ENCODE assay signal across 32 cellular contexts in the genomic region with DNA sequence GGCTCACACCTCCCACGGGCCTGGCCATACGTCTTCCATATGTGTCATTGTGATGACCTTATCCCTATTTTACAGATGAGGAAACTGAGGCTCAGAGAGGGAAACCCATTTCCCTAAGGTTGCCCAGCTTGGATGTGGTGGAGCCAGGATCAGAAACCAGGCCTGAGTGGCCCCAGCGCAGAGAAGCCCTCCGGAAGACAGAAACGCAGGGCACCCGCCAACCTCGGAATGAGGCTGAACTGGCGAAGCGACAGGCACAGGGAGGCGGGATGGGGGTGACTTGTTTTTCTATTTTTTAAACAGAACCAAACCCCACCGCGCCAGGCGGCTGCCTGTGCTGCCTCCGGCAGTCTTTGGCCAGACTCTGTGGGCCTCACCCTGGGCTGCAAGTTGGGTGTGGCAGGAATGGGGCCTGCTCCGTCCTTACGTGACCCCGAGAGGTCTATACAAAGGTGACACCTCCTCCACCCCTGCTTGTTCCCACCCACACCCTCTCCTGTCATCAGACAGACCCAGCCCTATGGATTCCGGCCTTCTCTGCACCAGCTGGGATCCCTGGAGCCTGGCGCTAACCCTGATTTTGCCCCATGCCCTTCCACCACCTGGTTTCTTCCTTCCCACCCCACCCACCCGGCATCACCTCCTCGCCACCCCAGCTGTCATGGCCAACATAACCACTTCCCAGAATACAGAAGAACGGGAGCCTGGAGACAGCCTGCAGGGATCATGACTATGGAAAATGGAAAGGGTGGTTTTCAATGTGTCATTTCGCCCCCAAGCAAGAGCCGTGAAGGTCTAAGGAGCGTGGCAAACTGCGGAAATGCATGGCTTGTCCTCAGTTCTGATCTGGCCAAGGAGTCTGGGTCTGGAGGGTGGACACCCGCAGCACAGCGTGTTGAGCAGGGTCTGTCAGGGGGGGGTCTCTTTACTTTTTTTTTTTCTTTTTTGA. TPM values are rescaled to one million over a fixed set of nuclear protein-coding genes. Genes with fewer than 3 reads are reported as not detected.
DNase-seq lines count a peak whose midpoint lies in the region; ATAC-seq, FAIRE-seq and TF ChIP-seq lines count a peak whose summit lies in the region.
"Had no signal": no experiment of that assay in that cellular context is flagged by ENCODE, and none has a peak within 500 bp of the region (broad histone marks: within the 10 kb centered on the region; RNA-seq: fewer than 3 reads in every experiment).

No MANE protein-coding gene starts in this region.

- no peak for TF ChIP-seq CTCF in glutamatergic neuron (IDR thresholded peaks at IDR 0.05; ENCODE audit: partially characterized antibody, unreplicated experiment)

- no peaks in the 10 kb centered on the region for H3K9me3 ChIP-seq in small intestine (ENCODE audit: control insufficient read depth, low read depth)
- H3K9me3 ChIP-seq: ascending aorta, BLaER1, left lung, upper lobe of right lung had no signal

- DNase-seq in left ventricle myocardium superior (no peak), left cardiac atrium (no peak), NCI-H2171 (lab: John Stamatoyannopoulos, UW) (peak; percentile 36), glutamatergic neuron (no peak), small intestine (peak; percentile 36), amygdala (lab: John Stamatoyannopoulos, UW) (no peak), NAMALWA (ENCODE audit: low spot score) (no peak), immature natural killer cell (no peak)
- DNase-seq: ACHN; activated CD4-positive, alpha-beta T cell treated with anti-CD3 and anti-CD28 coated beads for 1 hour; activated CD8-positive, alpha-beta T cell treated with anti-CD3 and anti-CD28 coated beads for 36 hours; activated naive CD8-positive, alpha-beta T cell treated with anti-CD3 and anti-CD28 coated beads for 36 hours; caudate nucleus; DMS79; endodermal cell; foreskin keratinocyte; hippocampal formation; Kasumi-1; left lung; natural killer cell; NCI-H1048; NCI-H1930; NCI-H226; NCI-H69; retina; stimulated activated CD4-positive, alpha-beta T cell treated with anti-CD3 and anti-CD28 coated beads, Interleukin-4, amount 100 ng/mL, for 1 hour; upper lobe of right lung had no signal

- H3K9me3 Mint-ChIP-seq in glutamatergic neuron (ENCODE audit: unreplicated experiment) (peaks cover 7% of the 10 kb centered on the region), immature natural killer cell (no peaks in the 10 kb centered on the region)
- H3K9me3 Mint-ChIP-seq: activated CD8-positive, alpha-beta T cell treated with anti-CD3 and anti-CD28 coated beads for 36 hours; activated naive CD8-positive, alpha-beta T cell treated with anti-CD3 and anti-CD28 coated beads for 36 hours; natural killer cell had no signal

- peaks cover 3% of the 10 kb centered on the region for H3K27me3 Mint-ChIP-seq in glutamatergic neuron (ENCODE audit: unreplicated experiment)
- H3K27me3 Mint-ChIP-seq in immature natural killer cell (ENCODE audit: low read depth in 3 of 3) = peaks cover 0 to 1% (median 0%) of the 10 kb centered on the region in 3 donors
- H3K27me3 Mint-ChIP-seq: activated CD8-positive, alpha-beta T cell treated with anti-CD3 and anti-CD28 coated beads for 36 hours; activated naive CD8-positive, alpha-beta T cell treated with anti-CD3 and anti-CD28 coated beads for 36 hours had no signal

- peak; percentile 13 for ATAC-seq in left ventricle myocardium superior
- ATAC-seq in left cardiac atrium = no peak
- ATAC-seq: activated CD8-positive, alpha-beta T cell treated with anti-CD3 and anti-CD28 coated beads for 36 hours; foreskin keratinocyte; left lung; natural killer cell; upper lobe of right lung had no signal

- peaks cover 0 to 6% of the 10 kb centered on the region in 2 donors for H3K27me3 ChIP-seq in small intestine (ENCODE audit: control insufficient read depth in 2 of 2, insufficient read depth in 2 of 2, low read length in 2 of 2)
- H3K27me3 ChIP-seq: ascending aorta, BLaER1, left lung, upper lobe of right lung had no signal

- no peaks in the 10 kb centered on the region for H3K4me1 ChIP-seq in small intestine (ENCODE audit: control insufficient read depth in 2 of 2, insufficient read depth in 1 of 2, low read depth in 1 of 2, low read length in 1 of 2)
- H3K4me1 ChIP-seq: ascending aorta, foreskin keratinocyte, left lung, upper lobe of right lung had no signal

- H3K4me3 Mint-ChIP-seq in glutamatergic neuron (ENCODE audit: unreplicated experiment) = no peak overlapping the region
- no peak overlapping the region for H3K4me3 Mint-ChIP-seq in immature natural killer cell
- H3K4me3 Mint-ChIP-seq: activated CD8-positive, alpha-beta T cell treated with anti-CD3 and anti-CD28 coated beads for 36 hours; activated naive CD8-positive, alpha-beta T cell treated with anti-CD3 and anti-CD28 coated beads for 36 hours; endodermal cell; natural killer cell had no signal

- H3K4me1 Mint-ChIP-seq in glutamatergic neuron (ENCODE audit: low read depth, unreplicated experiment) (peaks cover 3% of the 10 kb centered on the region), immature natural killer cell (peaks cover 9 to 12% of the 10 kb centered on the region in 2 donors)

- FAIRE-seq in small intestine (lab: Jason Lieb, UNC) = no peak
- FAIRE-seq: HTR-8/SVneo had no signal

- H3K36me3 Mint-ChIP-seq in glutamatergic neuron (ENCODE audit: unreplicated experiment) (no peaks in the 10 kb centered on the region), immature natural killer cell (no peaks in the 10 kb centered on the region)
- H3K36me3 Mint-ChIP-seq: activated naive CD8-positive, alpha-beta T cell treated with anti-CD3 and anti-CD28 coated beads for 36 hours; natural killer cell had no signal

- intact Hi-C loops in left ventricle myocardium superior (cut with micrococcal nuclease) = no loop called here
- intact Hi-C loops in left cardiac atrium (cut with DNase I) = no loop called here

- WGBS in small intestine, 3 donors = 59 to 77% (median 72%) methylated on average over 28 of the region's 28 CpGs

- no peak overlapping the region for H3K4me3 ChIP-seq in small intestine (ENCODE audit: low read depth in 1 of 2, low read length in 2 of 2)
- H3K4me3 ChIP-seq: ascending aorta, BLaER1, esophagus muscularis mucosa, left lung, upper lobe of right lung had no signal

- H3K27ac ChIP-seq in small intestine (ENCODE audit: low read depth in 1 of 2, low read length in 1 of 2) = no peak overlapping the region
- H3K27ac ChIP-seq: ascending aorta, BLaER1, esophagus muscularis mucosa, foreskin keratinocyte, left lung, upper lobe of right lung had no signal

- no peaks in the 10 kb centered on the region for H3K36me3 ChIP-seq in small intestine (ENCODE audit: control insufficient read depth in 2 of 2, insufficient read depth in 2 of 2, low read length in 2 of 2)
- H3K36me3 ChIP-seq: BLaER1, esophagus muscularis mucosa, left lung, upper lobe of right lung had no signal

- peak overlapping the region; percentile 12 for H3K27ac Mint-ChIP-seq in glutamatergic neuron (ENCODE audit: unreplicated experiment)
- peak overlapping the region in 2 of 6 donors; percentile 53 to 70 for H3K27ac Mint-ChIP-seq in immature natural killer cell
- H3K27ac Mint-ChIP-seq: activated CD8-positive, alpha-beta T cell treated with anti-CD3 and anti-CD28 coated beads for 36 hours; activated naive CD8-positive, alpha-beta T cell treated with anti-CD3 and anti-CD28 coated beads for 36 hours; endodermal cell; natural killer cell had no signal

RNA-seq across cellular contexts. Expression of a gene that starts 23.6 kb away (rescaled TPM):
- total RNA-seq in left ventricle myocardium superior (127 TPM), left cardiac atrium (100 to 1,000 TPM in 1 of 2 donors, 10 to 100 TPM in 1; 82.7 to 108 TPM), glutamatergic neuron (ENCODE audit: unreplicated experiment) (17.3 TPM)
- polyA plus RNA-seq in small intestine (1 to 10 TPM in 1 of 3 donors, under 1 TPM in 1, not detected in 1; 0.54 to 1.9 TPM), immature natural killer cell (1 to 10 TPM in 2 of 3 donors, under 1 TPM in 1; 0.44 to 1.4 (median 1.2) TPM)
- total RNA-seq: foreskin keratinocyte; T-helper 1 cell treated with Interleukin-12 subunit alpha and Interleukin-12 subunit beta and Interleukin-4 antibody, amounts not matched to agents 30 ng/mL and 1 ng/mL, for 36 hours had no signal
- polyA plus RNA-seq: foreskin keratinocyte had no signal

RNA-seq across cellular contexts. Expression of a gene that starts 36.8 kb away (rescaled TPM):
- total RNA-seq in left ventricle myocardium superior (69.1 TPM), left cardiac atrium (10 to 100 TPM; 50.4 to 60.5 TPM), glutamatergic neuron (ENCODE audit: unreplicated experiment) (14.9 TPM)
- polyA plus RNA-seq in small intestine (1 to 10 TPM in 2 of 3 donors, under 1 TPM in 1; 0.89 to 3.2 (median 1.9) TPM), immature natural killer cell (10 to 100 TPM in 1 of 3 donors, 1 to 10 TPM in 2; 5.0 to 20.8 (median 7.5) TPM)

Comparison
In these comparisons a context has a peak if more than half of its experiments do, and no peak if none do; other contexts are left out.
1. DNase-seq: peak in NCI-H2171 (single experiment) and small intestine (single experiment); none in left ventricle myocardium superior (single experiment), left cardiac atrium (single experiment), glutamatergic neuron (single experiment), amygdala (0 of 56), NAMALWA (single experiment) and immature natural killer cell (0 of 3).